8 cellular contexts compared by ENCODE assay signal in the genomic region with DNA sequence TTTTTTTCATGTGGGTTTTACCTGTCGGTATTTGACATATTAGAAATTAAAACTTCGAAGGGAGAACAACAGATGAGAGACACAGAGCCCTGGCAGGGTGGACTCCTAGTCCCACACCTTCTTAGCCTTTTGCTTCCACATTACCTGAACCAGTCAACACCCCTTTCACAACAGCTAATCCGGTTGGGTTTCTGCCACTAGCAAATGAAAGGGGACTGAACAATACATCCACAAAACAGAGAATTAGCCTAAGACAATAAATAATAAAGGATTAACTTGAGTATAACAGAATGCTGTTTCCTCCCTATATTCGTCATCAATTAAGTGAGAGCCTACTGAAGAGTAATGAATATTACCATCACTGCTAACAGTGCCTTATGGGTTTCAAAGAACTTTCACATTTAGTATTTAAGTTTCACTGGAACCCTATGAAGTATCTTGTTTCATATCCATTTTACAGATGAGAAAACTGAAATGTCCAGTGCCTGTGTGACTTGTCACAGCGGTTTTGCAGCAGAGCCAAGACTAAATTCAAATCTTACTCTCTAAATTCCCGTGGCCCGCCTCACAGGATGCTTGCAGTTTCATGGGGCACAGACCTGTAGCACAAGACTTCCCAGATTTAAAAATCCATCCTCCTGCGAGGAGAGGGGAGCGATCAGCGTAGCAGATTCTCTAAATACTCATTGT. TPM values are rescaled to one million over a fixed set of nuclear protein-coding genes. Genes with fewer than 3 reads are reported as not detected.
DNase-seq lines count a peak whose midpoint lies in the region; ATAC-seq and TF ChIP-seq lines count a peak whose summit lies in the region.

No MANE protein-coding gene starts in this region.

- H3K9ac ChIP-seq in rectal smooth muscle tissue (ENCODE audit: low read length) = no peak overlapping the region

- H3K4me3 ChIP-seq in Peyer's patch = peak overlapping the region; percentile 66 to 96 (median 76)
- peak overlapping the region; percentile 66 for H3K4me3 ChIP-seq in epithelial cell of proximal tubule (ENCODE audit: low read depth, low read length)
- H3K4me3 ChIP-seq in rectal smooth muscle tissue (ENCODE audit: low read length) = peak overlapping the region; percentile 52

- no peak for TF ChIP-seq POLR2A in Peyer's patch (IDR thresholded peaks at IDR 0.05)

- no peak for ATAC-seq in GM18868 (IDR thresholded peaks at IDR 0.05; ENCODE audit: unreplicated experiment)

- H3K27ac ChIP-seq in Peyer's patch = peak overlapping the region; percentile 47 to 93 (median 93)
- H3K27ac ChIP-seq in rectal smooth muscle tissue (ENCODE audit: low read depth, low read length) = peak overlapping the region; percentile 49

- in situ Hi-C loops in GM13977 (cut with MboI; ENCODE audit: low pct_unique_long_range_greater_than_20kb, low sequenced_read_pairs, unreplicated experiment) = no loop called here

- H3K9me3 ChIP-seq in Peyer's patch = no peaks in the 10 kb centered on the region

- H3K36me3 ChIP-seq in Peyer's patch (no peaks in the 10 kb centered on the region), rectal smooth muscle tissue (ENCODE audit: control insufficient read depth, insufficient read depth, low read length) (no peaks in the 10 kb centered on the region)

- H3K4me1 ChIP-seq in Peyer's patch (peaks cover 0 to 17% (median 10%) of the 10 kb centered on the region in 4 donors), rectal smooth muscle tissue (ENCODE audit: control insufficient read depth, insufficient read depth, low read length) (no peaks in the 10 kb centered on the region)

- H3K27me3 ChIP-seq in Peyer's patch (no peaks in the 10 kb centered on the region), rectal smooth muscle tissue (ENCODE audit: control insufficient read depth, insufficient read depth, low read length) (no peaks in the 10 kb centered on the region)

- peak; percentile 29 for DNase-seq in GM13977 (ENCODE audit: low spot score)
- DNase-seq in Peyer's patch = no peak
- no peak for DNase-seq in epithelial cell of proximal tubule (ENCODE audit: low read depth)
- DNase-seq in NCI-H524 treated with DMSO at 0.1 percent for 48 hours (lab: John Stamatoyannopoulos, UW) = no peak
- no peak for DNase-seq in iPS-NIHi11 (ENCODE audit: low spot score)
- DNase-seq in GM03348 (ENCODE audit: low spot score) = no peak

- TF ChIP-seq CTCF in GM13977 (IDR thresholded peaks at IDR 0.05; ENCODE audit: extremely low read depth, insufficient read depth, missing control alignments) (no peak), Peyer's patch (IDR thresholded peaks at IDR 0.05) (no peak), epithelial cell of proximal tubule (conservative IDR thresholded peaks at IDR 0.05; ENCODE audit: low read depth, low read length) (no peak)

RNA-seq across cellular contexts. Expression of gene RAB8B, which starts 1.0 kb away (rescaled TPM):
- total RNA-seq in Peyer's patch (10 to 100 TPM; 11.7 to 35.5 (median 25.3) TPM), epithelial cell of proximal tubule (20.9 and 27.0 TPM in 2 replicates)

RNA-seq across cellular contexts. Expression of gene RPS27L, which starts 31.1 kb away (rescaled TPM):
- total RNA-seq in Peyer's patch (100 to 1,000 TPM in 2 of 4 donors, 10 to 100 TPM in 2; 78.4 to 226 (median 110) TPM), epithelial cell of proximal tubule (106 and 231 TPM in 2 replicates)
